ENCODE assay signal across 8 cellular contexts in genomic region chr19:55516878-55517620, GRCh38. TPM values are rescaled to one million over a fixed set of nuclear protein-coding genes. Genes with fewer than 3 reads are reported as not detected.
DNase-seq lines count a peak whose midpoint lies in the region; ATAC-seq and TF ChIP-seq lines count a peak whose summit lies in the region.

No MANE protein-coding gene starts in this region.

- WGBS in adrenal gland, 4 donors: 7 to 19% (median 10%) methylated on average over 24 to 61 of the region's 61 CpGs
- WGBS in heart right ventricle, 2 donors: 8 to 10% methylated on average over 61 of the region's 61 CpGs

- TF ChIP-seq POLR2A in adrenal gland (IDR thresholded peaks at IDR 0.05): peak in 1 of 2 donors; percentile 32

- H3K27me3 ChIP-seq in adrenal gland: no peaks in the 10 kb centered on the region
- no peaks in the 10 kb centered on the region for H3K27me3 ChIP-seq in heart right ventricle

- H3K36me3 ChIP-seq in adrenal gland (replicated peaks in 1 of 2) (no peaks in the 10 kb centered on the region), heart right ventricle (peaks cover 0 to 30% (median 0%) of the 10 kb centered on the region in 9 donors)

- peak overlapping the region; percentile 38 for H3K4me3 ChIP-seq in GM12875 (ENCODE audit: low read depth, low read length)
- H3K4me3 ChIP-seq in adrenal gland: peak overlapping the region in 2 of 4 donors; percentile 37 to 63
- H3K4me3 ChIP-seq in heart right ventricle: peak overlapping the region in 9 of 10 donors; percentile 29 to 61 (median 59)

- TF ChIP-seq CTCF in GM12875 (IDR thresholded peaks at IDR 0.05; ENCODE audit: borderline replicate concordance, insufficient read depth, low read depth, low read length): peak; percentile 92
- TF ChIP-seq CTCF in adrenal gland (IDR thresholded peaks at IDR 0.05): peak; percentile 72 to 96 (median 92)
- TF ChIP-seq CTCF in heart right ventricle (IDR thresholded peaks at IDR 0.05): peak; percentile 73 to 92 (median 81)

- intact Hi-C loops in adrenal gland (cut with DNase I) (loop anchor here (2.0 to 10.0 kb wide), 3 partner anchors 112 to 288 kb away; no protein-coding TSS in a partner anchor), heart right ventricle (cut with DNase I) (loop anchor here in 9 of 10 donors (1.0 to 10.0 kb wide), 16 partner anchors 64 to 118 kb away; partner anchors contain the start of genes ZNF865 (in 4 of the 9), FIZ1 (in 3 of the 9), ZNF579 (in 2 of the 9) and ZNF524 (in 1 of the 9)), posterior vena cava (cut with DNase I) (loop anchor here (5.0 kb wide), 2 partner anchors 70 to 90 kb away; partner anchors contain the start of gene ZNF865 (in 2 of the 2))

- ATAC-seq in HG02840 (IDR thresholded peaks at IDR 0.05; ENCODE audit: low FRiP score, unreplicated experiment) (peak; percentile 98), heart right ventricle (peak; percentile 98 to 100 (median 99))

- DNase-seq in NCI-H1436 (lab: John Stamatoyannopoulos, UW) (peak; percentile 97), SW480 (ENCODE audit: low spot score) (peak; percentile 95), adrenal gland (peak; percentile 92 to 97 (median 94)), heart right ventricle (peak; percentile 93 to 96), posterior vena cava (ENCODE audit: low spot score) (peak; percentile 98), ureter (ENCODE audit: low spot score) (peak; percentile 95)

- no peaks in the 10 kb centered on the region for H3K4me1 ChIP-seq in adrenal gland (replicated peaks in 1 of 2)
- peaks cover 3 to 22% (median 9%) of the 10 kb centered on the region in 9 donors for H3K4me1 ChIP-seq in heart right ventricle

- H3K27ac ChIP-seq in adrenal gland (peak overlapping the region in 4 of 5 donors; percentile 55 to 82 (median 64)), heart right ventricle (peak overlapping the region; percentile 86 to 99 (median 96))

- H3K9me3 ChIP-seq in adrenal gland (replicated peaks in 1 of 3): no peaks in the 10 kb centered on the region
- H3K9me3 ChIP-seq in heart right ventricle: no peaks in the 10 kb centered on the region

RNA-seq across cellular contexts. Expression of gene SBK2, which starts 19.9 kb away (rescaled TPM):
- total RNA-seq in adrenal gland (not detected), heart right ventricle (10 to 100 TPM in 1 of 10 donors, 1 to 10 TPM in 9; 1.1 to 14.1 (median 2.0) TPM), posterior vena cava (not detected), ureter (not detected)
- polyA plus RNA-seq in adrenal gland (not detected), heart right ventricle (1 to 10 TPM in 1 of 2 donors, under 1 TPM in 1; 0.39 to 9.4 TPM)

RNA-seq across cellular contexts. Expression of gene SBK3, which starts 28.3 kb away (rescaled TPM):
- under 1 TPM in 2 of 8 donors, not detected in 6; 0.18 to 0.68 TPM for total RNA-seq in adrenal gland
- under 1 TPM in 1 of 3 donors, not detected in 2; 0.10 TPM for polyA plus RNA-seq in adrenal gland
- total RNA-seq in heart right ventricle: 10 to 100 TPM in 4 of 10 donors, 1 to 10 TPM in 6; 2.0 to 33.3 (median 7.3) TPM
- polyA plus RNA-seq in heart right ventricle: 10 to 100 TPM in 1 of 2 donors, 1 to 10 TPM in 1; 3.2 to 11.3 TPM
- not detected for total RNA-seq in posterior vena cava
- 0.39 TPM for total RNA-seq in ureter

RNA-seq across cellular contexts. Expression of gene SSC5D, which starts 28.8 kb away (rescaled TPM):
- 1 to 10 TPM; 1.5 to 6.8 (median 4.5) TPM for total RNA-seq in adrenal gland
- 1 to 10 TPM; 1.3 to 10.0 (median 1.5) TPM for polyA plus RNA-seq in adrenal gland
- 1 to 10 TPM; 2.0 to 6.5 (median 4.0) TPM for total RNA-seq in heart right ventricle
- polyA plus RNA-seq in heart right ventricle: 1 to 10 TPM in 1 of 2 donors, under 1 TPM in 1; 0.72 to 2.8 TPM
- 10 to 100 TPM; 32.4 to 40.6 TPM for total RNA-seq in posterior vena cava
- total RNA-seq in ureter: 15.2 TPM

RNA-seq across cellular contexts. Expression of gene NAT14, which starts 32.1 kb away (rescaled TPM):
- total RNA-seq in adrenal gland (10 to 100 TPM in 5 of 8 donors, 1 to 10 TPM in 3; 4.9 to 35.3 (median 17.9) TPM), heart right ventricle (1 to 10 TPM; 5.8 to 9.9 (median 6.8) TPM), posterior vena cava (10 to 100 TPM; 15.8 to 16.3 TPM), ureter (14.2 TPM)
- polyA plus RNA-seq in adrenal gland (100 to 1,000 TPM in 1 of 3 donors, 10 to 100 TPM in 1, 1 to 10 TPM in 1; 6.2 to 108 (median 53.8) TPM), heart right ventricle (10 to 100 TPM in 1 of 2 donors, 1 to 10 TPM in 1; 9.0 to 16.4 TPM)

RNA-seq across cellular contexts. Expression of gene ZNF628, which starts 40.6 kb away (rescaled TPM):
- total RNA-seq in adrenal gland: 10 to 100 TPM in 3 of 8 donors, 1 to 10 TPM in 5; 5.4 to 27.9 (median 9.2) TPM
- polyA plus RNA-seq in adrenal gland: 10 to 100 TPM in 1 of 3 donors, 1 to 10 TPM in 1, under 1 TPM in 1; 0.04 to 17.5 (median 3.7) TPM
- 1 to 10 TPM; 2.5 to 7.8 (median 4.3) TPM for total RNA-seq in heart right ventricle
- polyA plus RNA-seq in heart right ventricle: 1 to 10 TPM; 4.9 to 7.5 TPM
- 1 to 10 TPM; 5.7 to 7.9 TPM for total RNA-seq in posterior vena cava
- 7.4 TPM for total RNA-seq in ureter
